In the genomic region with DNA sequence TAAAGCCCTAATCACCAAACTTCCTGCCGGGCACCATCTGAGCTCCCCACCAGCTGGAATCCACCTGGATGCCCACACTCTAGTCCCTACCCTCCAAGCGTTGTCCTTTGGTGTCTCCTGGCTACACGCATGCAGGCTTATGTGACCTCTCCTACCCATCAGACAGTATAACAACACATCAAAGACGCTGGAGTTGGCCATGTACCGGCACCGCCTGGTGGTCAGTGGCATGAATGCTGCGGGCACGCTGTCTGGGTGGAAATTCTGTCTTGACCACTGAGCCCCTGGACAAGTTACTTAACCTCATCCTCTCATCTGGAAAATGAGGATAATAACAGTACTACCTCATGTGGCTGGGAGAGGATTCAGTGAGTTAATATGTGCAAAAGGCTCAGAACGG, we compare ENCODE assay signal across 11 cellular contexts. TPM values are rescaled to one million over a fixed set of nuclear protein-coding genes. Genes with fewer than 3 reads are reported as not detected.
DNase-seq lines count a peak whose midpoint lies in the region; ATAC-seq and TF ChIP-seq lines count a peak whose summit lies in the region.
"Had no signal": no experiment of that assay in that cellular context is flagged by ENCODE, and none has a peak within 500 bp of the region (broad histone marks: within the 10 kb centered on the region; RNA-seq: fewer than 3 reads in every experiment).

No MANE protein-coding gene starts in this region.

- DNase-seq in activated naive CD4-positive, alpha-beta T cell treated with anti-CD3 and anti-CD28 coated beads for 36 hours: peak; percentile 23
- no peak for DNase-seq in activated naive CD4-positive, alpha-beta T cell treated with Interleukin-2 at 50 U/mL for 16 hours
- no peak for DNase-seq in Panc1 (ENCODE audit: low read depth, low spot score)
- DNase-seq in erythroblast (lab: John Stamatoyannopoulos, UW): peak; percentile 19 to 25
- DNase-seq in testis: peak; percentile 76
- DNase-seq in GM03348 (ENCODE audit: low spot score): no peak
- no peak for DNase-seq in T1000 (lab: John Stamatoyannopoulos, UW)
- DNase-seq: GDM1; stimulated activated naive CD8-positive, alpha-beta T cell treated with anti-CD3 and anti-CD28 coated beads, Interleukin-15, amount 100 ng/mL, for 72 hours had no signal

- H3K27me3 ChIP-seq in Panc1 (ENCODE audit: control insufficient read depth, insufficient read depth, low read length) (no peaks in the 10 kb centered on the region), testis (no peaks in the 10 kb centered on the region)

- peak; percentile 69; the same call in 1 of the 2 replicates for TF ChIP-seq CTCF in Panc1 (IDR thresholded peaks at IDR 0.05)
- TF ChIP-seq CTCF in testis (IDR thresholded peaks at IDR 0.05): peak; percentile 50 to 60 (median 59)

- peak; percentile 86 for ATAC-seq in Panc1
- ATAC-seq in HG02678 (IDR thresholded peaks at IDR 0.05; ENCODE audit: unreplicated experiment): no peak
- ATAC-seq: naive thymus-derived CD8-positive, alpha-beta T cell; stimulated activated naive CD8-positive, alpha-beta T cell treated with anti-CD3 and anti-CD28 coated beads, Interleukin-15, amount 100 ng/mL, for 72 hours had no signal

- H3K36me3 ChIP-seq in Panc1 (ENCODE audit: control insufficient read depth, insufficient read depth, low read length) (no peaks in the 10 kb centered on the region), testis (ENCODE audit: low read depth, missing control alignments) (no peaks in the 10 kb centered on the region)

- H3K27ac ChIP-seq in Panc1 (ENCODE audit: low read length) (no peak overlapping the region), testis (no peak overlapping the region)

- BruUV-seq in Panc1 (replicated peaks; lab: Mats Ljungman, UMichigan): no TSS peak

- no peak overlapping the region for H3K4me3 ChIP-seq in Panc1 (ENCODE audit: low read depth in 2 of 2, low read length in 2 of 2)
- no peak overlapping the region for H3K4me3 ChIP-seq in testis

- no peak overlapping the region for H3K27ac Mint-ChIP-seq in activated naive CD4-positive, alpha-beta T cell treated with anti-CD3 and anti-CD28 coated beads for 36 hours

- CTCF ChIA-PET in activated naive CD4-positive, alpha-beta T cell treated with anti-CD3 and anti-CD28 coated beads for 36 hours (lab: Charles Lee): no interaction called here
- CTCF ChIA-PET in Panc1 (lab: Charles Lee): no interaction called here

- no peaks in the 10 kb centered on the region for H3K4me1 Mint-ChIP-seq in activated naive CD4-positive, alpha-beta T cell treated with anti-CD3 and anti-CD28 coated beads for 36 hours (ENCODE audit: low read depth)
- H3K4me1 Mint-ChIP-seq: stimulated activated naive CD8-positive, alpha-beta T cell treated with anti-CD3 and anti-CD28 coated beads, Interleukin-15, amount 100 ng/mL, for 72 hours had no signal

- WGBS in testis, 2 donors: 77 to 84% methylated on average over 9 of the region's 9 CpGs

- H3K27me3 Mint-ChIP-seq in activated naive CD4-positive, alpha-beta T cell treated with anti-CD3 and anti-CD28 coated beads for 36 hours (ENCODE audit: low read depth): no peaks in the 10 kb centered on the region
- H3K27me3 Mint-ChIP-seq: naive thymus-derived CD8-positive, alpha-beta T cell; stimulated activated naive CD8-positive, alpha-beta T cell treated with anti-CD3 and anti-CD28 coated beads, Interleukin-15, amount 100 ng/mL, for 72 hours had no signal

- no peak overlapping the region for H3K4me3 Mint-ChIP-seq in activated naive CD4-positive, alpha-beta T cell treated with anti-CD3 and anti-CD28 coated beads for 36 hours
- H3K4me3 Mint-ChIP-seq: naive thymus-derived CD8-positive, alpha-beta T cell; stimulated activated naive CD8-positive, alpha-beta T cell treated with anti-CD3 and anti-CD28 coated beads, Interleukin-15, amount 100 ng/mL, for 72 hours had no signal

- no peaks in the 10 kb centered on the region for H3K9me3 ChIP-seq in Panc1 (ENCODE audit: control insufficient read depth, insufficient read depth, low read depth, low read length)
- H3K9me3 ChIP-seq in testis: no peaks in the 10 kb centered on the region

- H3K4me1 ChIP-seq in Panc1 (ENCODE audit: control insufficient read depth, insufficient read depth, low read length) (no peaks in the 10 kb centered on the region), testis (peaks cover 14% of the 10 kb centered on the region)

- intact Hi-C loops in activated naive CD4-positive, alpha-beta T cell treated with anti-CD3 and anti-CD28 coated beads for 36 hours (cut with micrococcal nuclease): no loop called here
- intact Hi-C loops in Panc1 (cut with micrococcal nuclease; ENCODE audit: unreplicated experiment) (no loop called here), testis (cut with DNase I; ENCODE audit: low total_unique reads) (no loop called here)

- TF ChIP-seq POLR2A in erythroblast (IDR thresholded peaks at IDR 0.05; ENCODE audit: low read length) (no peak), testis (IDR thresholded peaks at IDR 0.05) (no peak)

- peaks cover 6% of the 10 kb centered on the region for H3K36me3 Mint-ChIP-seq in activated naive CD4-positive, alpha-beta T cell treated with anti-CD3 and anti-CD28 coated beads for 36 hours (ENCODE audit: low read depth)

- in situ Hi-C loops in Panc1 (cut with HindIII; ENCODE audit: low pct_unique_long_range_greater_than_20kb, low sequenced_read_pairs): no loop called here

- no peaks in the 10 kb centered on the region for H3K9me3 Mint-ChIP-seq in activated naive CD4-positive, alpha-beta T cell treated with anti-CD3 and anti-CD28 coated beads for 36 hours
- H3K9me3 Mint-ChIP-seq: naive thymus-derived CD8-positive, alpha-beta T cell; stimulated activated naive CD8-positive, alpha-beta T cell treated with anti-CD3 and anti-CD28 coated beads, Interleukin-15, amount 100 ng/mL, for 72 hours had no signal

- POLR2A ChIA-PET in Panc1 (lab: Charles Lee): no interaction called here

RNA-seq across cellular contexts. Expression of gene CORO2A, which starts 23.4 kb away (rescaled TPM):
- 1 to 10 TPM; 8.1 to 8.2 TPM for total RNA-seq in activated naive CD4-positive, alpha-beta T cell treated with anti-CD3 and anti-CD28 coated beads for 36 hours
- 2.0 TPM for total RNA-seq in Panc1 (2021; ENCODE audit: unreplicated experiment)
- 3.3 TPM for polyA plus RNA-seq in Panc1 (2012; ENCODE audit: insufficient read length)
- 10 to 100 TPM; 46.3 to 50.5 TPM for total RNA-seq in testis
- polyA plus RNA-seq in testis (ENCODE audit: insufficient read depth, low read depth, low replicate concordance): 28.0 TPM

RNA-seq across cellular contexts. Expression of gene TBC1D2, which starts 39.6 kb away (rescaled TPM):
- total RNA-seq in activated naive CD4-positive, alpha-beta T cell treated with anti-CD3 and anti-CD28 coated beads for 36 hours: 1 to 10 TPM; 2.4 to 2.5 TPM
- total RNA-seq in Panc1 (2021; ENCODE audit: unreplicated experiment) (2.4 TPM), testis (1 to 10 TPM; 8.5 to 9.2 TPM)
- polyA plus RNA-seq in Panc1 (2012; ENCODE audit: insufficient read length): 1.8 TPM
- polyA plus RNA-seq in testis (ENCODE audit: insufficient read depth, low read depth, low replicate concordance): 5.1 TPM

Comparison
In these comparisons a context has a peak if more than half of its experiments do, and no peak if none do; other contexts are left out.
1. DNase-seq: peak in activated naive CD4-positive, alpha-beta T cell treated with anti-CD3 and anti-CD28 coated beads for 36 hours (single experiment), erythroblast (2 of 2) and testis (single experiment); none in activated naive CD4-positive, alpha-beta T cell treated with Interleukin-2 at 50 U/mL for 16 hours (single experiment), Panc1 (single experiment), GM03348 (single experiment) and T1000 (single experiment).
2. RNA of gene CORO2A, which starts 23.4 kb away (total RNA-seq): 46.3 to 50.5 TPM in testis; 8.1 to 8.2 TPM in activated naive CD4-positive, alpha-beta T cell treated with anti-CD3 and anti-CD28 coated beads for 36 hours and 2.0 TPM in Panc1 (single experiment); every median in the first group is over 4 times any median in the second.